Comparison of ENCODE assay signal across 19 cellular contexts in genomic region chr12:63353559-63353958, GRCh38.
DNase-seq lines count a peak whose midpoint lies in the region; ATAC-seq and TF ChIP-seq lines count a peak whose summit lies in the region.
"Had no signal": no experiment of that assay in that cellular context is flagged by ENCODE, and none has a peak within 500 bp of the region (broad histone marks: within the 10 kb centered on the region; RNA-seq: fewer than 3 reads in every experiment).

No MANE protein-coding gene starts in this region.

- H3K9me3 ChIP-seq in A673 (ENCODE audit: low read depth, low read length, poor library complexity, severe bottlenecking) (no peaks in the 10 kb centered on the region), left lung (no peaks in the 10 kb centered on the region), right atrium auricular region (no peaks in the 10 kb centered on the region)
- H3K9me3 ChIP-seq: vagina had no signal

- DNase-seq in A673 (ENCODE audit: low spot score) (peak; percentile 66), HFFc6 (no peak), RPMI7951 (ENCODE audit: low read depth) (peak; percentile 24), fibroblast of the conjunctiva (ENCODE audit: low read depth) (peak; percentile 9), left lung (no peak), right atrium auricular region (ENCODE audit: low spot score) (no peak), SW480 (ENCODE audit: low spot score) (no peak)
- DNase-seq: activated naive CD8-positive, alpha-beta T cell treated with anti-CD3 and anti-CD28 coated beads, Interleukin-2, amount 50 U/mL, for 24 hours; effector CD4-positive, alpha-beta T cell; hippocampal formation; NCI-H446; occipital lobe; SIG-M5; WERI-Rb-1 had no signal

- H3K4me3 ChIP-seq in A673 (ENCODE audit: low read depth, low read length, poor library complexity, severe bottlenecking) (no peak overlapping the region), left lung (no peak overlapping the region), right atrium auricular region (no peak overlapping the region)
- H3K4me3 ChIP-seq: lung, vagina had no signal

- H3K36me3 Mint-ChIP-seq in HFFc6 (ENCODE audit: low read depth), result no peaks in the 10 kb centered on the region
- H3K36me3 Mint-ChIP-seq: stimulated activated memory B cell treated with anti-CD40 and anti-IgM and Interleukin-4, amounts not matched to agents 10 μg/mL and 1 μg/mL and 100 μg/mL, for 72 hours had no signal

- BruUV-seq in A673 (replicated peaks; lab: Mats Ljungman, UMichigan), result no TSS peak

- no peak overlapping the region for H3K27ac ChIP-seq in A673 (ENCODE audit: low read depth, low read length, poor library complexity, severe bottlenecking)
- no peak overlapping the region for H3K27ac ChIP-seq in left lung
- no peak overlapping the region for H3K27ac ChIP-seq in right atrium auricular region
- H3K27ac ChIP-seq: vagina, WERI-Rb-1 had no signal

- POLR2A ChIA-PET in A673 (lab: Charles Lee; ENCODE audit: low non-redundant PET), result no interaction called here

- peaks cover 3% of the 10 kb centered on the region; the same call in 1 of the 2 replicates for H3K27me3 Mint-ChIP-seq in HFFc6 (ENCODE audit: insufficient read depth)
- H3K27me3 Mint-ChIP-seq: activated naive CD8-positive, alpha-beta T cell treated with anti-CD3 and anti-CD28 coated beads, Interleukin-2, amount 50 U/mL, for 24 hours; B cell; stimulated activated memory B cell treated with anti-CD40 and anti-IgM and Interleukin-4, amounts not matched to agents 10 μg/mL and 1 μg/mL and 100 μg/mL, for 72 hours had no signal

- H3K36me3 ChIP-seq in A673 (ENCODE audit: insufficient read depth, low read length, poor library complexity, severe bottlenecking) (no peaks in the 10 kb centered on the region), left lung (no peaks in the 10 kb centered on the region), right atrium auricular region (no peaks in the 10 kb centered on the region)
- H3K36me3 ChIP-seq: vagina, WERI-Rb-1 had no signal

- H3K9me3 Mint-ChIP-seq in HFFc6, result no peaks in the 10 kb centered on the region
- H3K9me3 Mint-ChIP-seq: activated naive CD8-positive, alpha-beta T cell treated with anti-CD3 and anti-CD28 coated beads, Interleukin-2, amount 50 U/mL, for 24 hours had no signal

- H3K27me3 ChIP-seq in A673 (replicated peaks; ENCODE audit: insufficient read depth, low read depth, low read length, poor library complexity) (no peaks in the 10 kb centered on the region), left lung (no peaks in the 10 kb centered on the region), right atrium auricular region (no peaks in the 10 kb centered on the region)
- H3K27me3 ChIP-seq: vagina had no signal

- CTCF ChIA-PET in A673 (lab: Charles Lee), result interaction anchor here (0.8 kb wide), 1 partner anchor 879 kb away, joined by 3 read pairs; no protein-coding TSS in a partner anchor

- no peak overlapping the region for H3K4me3 Mint-ChIP-seq in HFFc6
- H3K4me3 Mint-ChIP-seq: activated naive CD8-positive, alpha-beta T cell treated with anti-CD3 and anti-CD28 coated beads, Interleukin-2, amount 50 U/mL, for 24 hours; B cell; stimulated activated memory B cell treated with anti-CD40 and anti-IgM and Interleukin-4, amounts not matched to agents 10 μg/mL and 1 μg/mL and 100 μg/mL, for 72 hours had no signal

- ATAC-seq in left lung, result no peak
- ATAC-seq in activated CD4-positive, CD25-positive, alpha-beta regulatory T cell treated with anti-CD3 and anti-CD28 coated beads, Interleukin-2, amount 50 U/mL, for 24 hours, result no peak
- ATAC-seq: activated naive CD8-positive, alpha-beta T cell treated with anti-CD3 and anti-CD28 coated beads, Interleukin-2, amount 50 U/mL, for 24 hours; stimulated activated memory B cell treated with anti-CD40 and anti-IgM and Interleukin-4, amounts not matched to agents 10 μg/mL and 1 μg/mL and 100 μg/mL, for 72 hours had no signal

- H3K4me1 Mint-ChIP-seq in HFFc6 (ENCODE audit: low read depth), result no peaks in the 10 kb centered on the region
- H3K4me1 Mint-ChIP-seq: activated naive CD8-positive, alpha-beta T cell treated with anti-CD3 and anti-CD28 coated beads, Interleukin-2, amount 50 U/mL, for 24 hours; B cell; stimulated activated memory B cell treated with anti-CD40 and anti-IgM and Interleukin-4, amounts not matched to agents 10 μg/mL and 1 μg/mL and 100 μg/mL, for 72 hours had no signal

- no peak overlapping the region for H3K27ac Mint-ChIP-seq in HFFc6
- H3K27ac Mint-ChIP-seq: activated naive CD8-positive, alpha-beta T cell treated with anti-CD3 and anti-CD28 coated beads, Interleukin-2, amount 50 U/mL, for 24 hours; B cell; stimulated activated memory B cell treated with anti-CD40 and anti-IgM and Interleukin-4, amounts not matched to agents 10 μg/mL and 1 μg/mL and 100 μg/mL, for 72 hours had no signal

- intact Hi-C loops in A673 (cut with micrococcal nuclease; ENCODE audit: unreplicated experiment), result no loop called here
- intact Hi-C loops in left lung (cut with DNase I), result no loop called here

- H3K4me1 ChIP-seq in A673 (ENCODE audit: insufficient read depth, low read length, poor library complexity, severe bottlenecking), result peaks cover 3% of the 10 kb centered on the region
- H3K4me1 ChIP-seq in left lung, result no peaks in the 10 kb centered on the region
- no peaks in the 10 kb centered on the region for H3K4me1 ChIP-seq in right atrium auricular region
- H3K4me1 ChIP-seq: vagina had no signal

- peak; percentile 41 for TF ChIP-seq CTCF in A673 (conservative IDR thresholded peaks at IDR 0.05; ENCODE audit: low read depth, low read length)
- peak; percentile 13; the same call in 1 of the 2 replicates for TF ChIP-seq CTCF in HFFc6 (IDR thresholded peaks at IDR 0.05)
- TF ChIP-seq CTCF in left lung (IDR thresholded peaks at IDR 0.05), result no peak
- TF ChIP-seq CTCF in right atrium auricular region (IDR thresholded peaks at IDR 0.05), result no peak

Comparison
In these comparisons a context has a peak if more than half of its experiments do, and no peak if none do; other contexts are left out.
1. DNase-seq: peak in A673 (single experiment), RPMI7951 (single experiment) and fibroblast of the conjunctiva (single experiment); none in HFFc6 (single experiment), left lung (0 of 2), right atrium auricular region (single experiment) and SW480 (single experiment).
2. CTCF ChIP-seq: peak in A673 (single experiment) and HFFc6 (single experiment); none in left lung (0 of 2) and right atrium auricular region (0 of 2).